8 cellular contexts compared by ENCODE assay signal in genomic region chr22:31628969-31629723, GRCh38. TPM values are rescaled to one million over a fixed set of nuclear protein-coding genes. Genes with fewer than 3 reads are reported as not detected.
DNase-seq lines count a peak whose midpoint lies in the region; TF ChIP-seq lines count a peak whose summit lies in the region.

No MANE protein-coding gene starts in this region.

- 79 to 84% (median 80%) methylated on average over 17 of the region's 17 CpGs for WGBS in adrenal gland, 4 donors
- 100% methylated on average over 9 of the region's 17 CpGs for WGBS in mesendoderm (ENCODE audit: extremely low coverage, insufficient coverage, low lambda C conversion rate)

- no peak overlapping the region for H2BK5ac ChIP-seq in mesendoderm (ENCODE audit: low read length)

- CTCF ChIA-PET in A673 (lab: Charles Lee): no interaction called here

- TF ChIP-seq CTCF in A673 (conservative IDR thresholded peaks at IDR 0.05; ENCODE audit: low read depth, low read length) (peak; percentile 54), adrenal gland (IDR thresholded peaks at IDR 0.05) (no peak)

- no peak overlapping the region for H2BK15ac ChIP-seq in mesendoderm (replicated peaks; ENCODE audit: low read depth)

- peaks cover 43% of the 10 kb centered on the region for H3K79me2 ChIP-seq in mesendoderm (ENCODE audit: control insufficient read depth, insufficient read depth, low read length)

- H3K56ac ChIP-seq in mesendoderm (ENCODE audit: low read length): peak overlapping the region; percentile 89

- H3K27ac ChIP-seq in A673 (ENCODE audit: low read depth, low read length, poor library complexity, severe bottlenecking) (peak overlapping the region; percentile 92), adrenal gland (peak overlapping the region in 3 of 5 donors; percentile 93 to 95 (median 94)), mesendoderm (ENCODE audit: low read depth, low read length) (no peak overlapping the region)

- no peak overlapping the region for H4K5ac ChIP-seq in mesendoderm (ENCODE audit: low read length)

- no peak overlapping the region for H2AK5ac ChIP-seq in mesendoderm (ENCODE audit: low read length)

- H3K27me3 ChIP-seq in A673 (replicated peaks; ENCODE audit: insufficient read depth, low read depth, low read length, poor library complexity) (no peaks in the 10 kb centered on the region), H7 (ENCODE audit: control insufficient read depth, insufficient read depth, low read length) (no peaks in the 10 kb centered on the region), adrenal gland (no peaks in the 10 kb centered on the region), mesendoderm (ENCODE audit: insufficient read depth, low read length, poor library complexity) (no peaks in the 10 kb centered on the region)

- POLR2A ChIA-PET in A673 (lab: Charles Lee; ENCODE audit: low non-redundant PET): no interaction called here

- BruUV-seq in A673 (replicated peaks; lab: Mats Ljungman, UMichigan): no TSS peak

- H3K4me3 ChIP-seq in A673 (ENCODE audit: low read depth, low read length, poor library complexity, severe bottlenecking) (peak overlapping the region; percentile 75), H7 (ENCODE audit: insufficient read depth, low read depth, low read length) (no peak overlapping the region), adrenal gland (peak overlapping the region in 1 of 4 donors; percentile 82), mesendoderm (ENCODE audit: low read length) (no peak overlapping the region)

- no peak overlapping the region for H3K4ac ChIP-seq in mesendoderm (ENCODE audit: low read depth, low read length)

- H3K4me2 ChIP-seq in mesendoderm (ENCODE audit: low read length): peak overlapping the region; percentile 9

- H3K36me3 ChIP-seq in A673 (ENCODE audit: insufficient read depth, low read length, poor library complexity, severe bottlenecking) (peaks cover 3% of the 10 kb centered on the region), H7 (replicated peaks; ENCODE audit: control insufficient read depth, insufficient read depth, low read length) (no peaks in the 10 kb centered on the region; the same call in none of the 2 replicates), adrenal gland (replicated peaks in 1 of 2) (no peaks in the 10 kb centered on the region), mesendoderm (ENCODE audit: control insufficient read depth, insufficient read depth, low read length) (peaks cover 2% of the 10 kb centered on the region)

- H3K9ac ChIP-seq in mesendoderm (ENCODE audit: low read length): no peak overlapping the region

- TF ChIP-seq POLR2A in adrenal gland (IDR thresholded peaks at IDR 0.05): no peak

- DNase-seq in A673 (ENCODE audit: low spot score) (no peak), H7 (peak; percentile 72), adrenal gland (no peak), mesendoderm (no peak), amniotic stem cell (lab: John Stamatoyannopoulos, UW) (no peak), hypothalamus (lab: John Stamatoyannopoulos, UW) (no peak), HT-29 (ENCODE audit: low spot score) (no peak), DMS114 treated with DMSO at 0.1 percent for 48 hours (lab: John Stamatoyannopoulos, UW; ENCODE audit: unreplicated experiment) (no peak)

- H3K4me1 ChIP-seq in A673 (ENCODE audit: insufficient read depth, low read length, poor library complexity, severe bottlenecking) (peaks cover 5% of the 10 kb centered on the region), adrenal gland (replicated peaks in 1 of 2) (peaks cover 39 to 65% of the 10 kb centered on the region in 2 donors), mesendoderm (ENCODE audit: control insufficient read depth, low read depth, low read length) (peaks cover 4% of the 10 kb centered on the region)

- peaks cover 41% of the 10 kb centered on the region for H3K79me1 ChIP-seq in mesendoderm (ENCODE audit: low read length)

- H3K18ac ChIP-seq in mesendoderm (ENCODE audit: low read length): no peak overlapping the region

- H2BK120ac ChIP-seq in mesendoderm (ENCODE audit: low read depth, low read length): no peak overlapping the region

- H3K9me3 ChIP-seq in A673 (ENCODE audit: low read depth, low read length, poor library complexity, severe bottlenecking) (no peaks in the 10 kb centered on the region), adrenal gland (replicated peaks in 1 of 3) (no peaks in the 10 kb centered on the region)

- no peak overlapping the region for H4K8ac ChIP-seq in mesendoderm (ENCODE audit: low read depth, low read length)

- intact Hi-C loops in A673 (cut with micrococcal nuclease; ENCODE audit: unreplicated experiment): no loop called here
- intact Hi-C loops in adrenal gland (cut with DNase I): loop anchor here in 1 of 2 donors (5.0 kb wide), 1 partner anchor 67 kb away; no protein-coding TSS in a partner anchor

- no peak overlapping the region for H3K23ac ChIP-seq in mesendoderm (ENCODE audit: low read length)

RNA-seq across cellular contexts. Expression of gene PISD, which starts 32.9 kb away (rescaled TPM):
- total RNA-seq in A673 (2021) (39.0 and 40.8 TPM in 2 replicates), adrenal gland (10 to 100 TPM; 42.1 to 99.5 (median 56.6) TPM)
- total RNA-seq in H7 (2014; rRNA removed; shearing (Covaris generic)): 70.2 and 72.6 TPM in 2 replicates
- polyA plus RNA-seq in adrenal gland: 10 to 100 TPM; 25.1 to 87.0 (median 68.7) TPM
- polyA plus RNA-seq in mesendoderm (2013, experiment 1 of 2): 26.7 TPM
- 26.6 TPM for polyA plus RNA-seq in mesendoderm (2013, experiment 2 of 2)
- 44.7 and 60.8 TPM in 2 replicates for total RNA-seq in HT-29 (2014; rRNA removed; shearing (Covaris generic))
